In genomic region chr7:39069046-39069445, GRCh38 we compare ENCODE assay signal across 19 cellular contexts.
"Had no signal": no experiment of that assay in that cellular context is flagged by ENCODE, and none has a peak within 500 bp of the region (broad histone marks: within the 10 kb centered on the region; RNA-seq: fewer than 3 reads in every experiment).

No MANE protein-coding gene starts in this region.

- H3K4me1 ChIP-seq: sigmoid colon had no signal

- DNase-seq: activated gamma-delta T cell treated with Interleukin-2 at 50 U/mL for 16 hours; activated T-cell treated with anti-CD3 and anti-CD28 coated beads, Interleukin-2, amount 50 U/mL, for 1 hour; aorta; heart left ventricle; kidney glomerular epithelial cell; left lung; naive thymus-derived CD4-positive, alpha-beta T cell; retina; sigmoid colon; stimulated activated CD4-positive, alpha-beta T cell treated with anti-CD3 and anti-CD28 coated beads, Interleukin-15, amount 100 ng/mL, for 24 hours; stimulated activated naive B cell treated with anti-CD40 and anti-IgM and Interleukin-4, amounts not matched to agents 10 μg/mL and 1 μg/mL and 100 μg/mL, for 72 hours; upper lobe of left lung had no signal

- H3K4me3 ChIP-seq: heart left ventricle, left lung, lung, sigmoid colon, smooth muscle cell, thoracic aorta, upper lobe of left lung had no signal

- H3K27ac Mint-ChIP-seq: activated naive CD4-positive, alpha-beta T cell treated with anti-CD3 and anti-CD28 coated beads, Interleukin-2, amount 50 U/mL, for 24 hours; naive thymus-derived CD4-positive, alpha-beta T cell; stimulated activated naive B cell treated with anti-CD40 and anti-IgM and Interleukin-4, amounts not matched to agents 10 μg/mL and 1 μg/mL and 100 μg/mL, for 72 hours; T-helper 2 cell treated with Interferon-gamma antibody and Interleukin-4, amounts not matched to agents 5 μg/mL and 100 μg/mL, for 36 hours had no signal

- H3K9me3 Mint-ChIP-seq: activated naive CD4-positive, alpha-beta T cell treated with anti-CD3 and anti-CD28 coated beads, Interleukin-2, amount 50 U/mL, for 24 hours; naive thymus-derived CD4-positive, alpha-beta T cell; neural crest cell; stimulated activated naive B cell treated with anti-CD40 and anti-IgM and Interleukin-4, amounts not matched to agents 10 μg/mL and 1 μg/mL and 100 μg/mL, for 72 hours; T-helper 2 cell treated with Interferon-gamma antibody and Interleukin-4, amounts not matched to agents 5 μg/mL and 100 μg/mL, for 36 hours had no signal

- H3K4me2 ChIP-seq: smooth muscle cell had no signal

- H3K27me3 Mint-ChIP-seq: activated naive CD4-positive, alpha-beta T cell treated with anti-CD3 and anti-CD28 coated beads, Interleukin-2, amount 50 U/mL, for 24 hours; brain; stimulated activated naive B cell treated with anti-CD40 and anti-IgM and Interleukin-4, amounts not matched to agents 10 μg/mL and 1 μg/mL and 100 μg/mL, for 72 hours had no signal

- H3K27ac ChIP-seq: heart left ventricle, left lung, sigmoid colon, thoracic aorta, upper lobe of left lung had no signal

- H3K36me3 Mint-ChIP-seq: activated naive CD4-positive, alpha-beta T cell treated with anti-CD3 and anti-CD28 coated beads, Interleukin-2, amount 50 U/mL, for 24 hours; brain; naive thymus-derived CD4-positive, alpha-beta T cell; stimulated activated naive B cell treated with anti-CD40 and anti-IgM and Interleukin-4, amounts not matched to agents 10 μg/mL and 1 μg/mL and 100 μg/mL, for 72 hours had no signal

- H3K4me3 Mint-ChIP-seq: activated naive CD4-positive, alpha-beta T cell treated with anti-CD3 and anti-CD28 coated beads, Interleukin-2, amount 50 U/mL, for 24 hours; naive thymus-derived CD4-positive, alpha-beta T cell; neural crest cell; stimulated activated naive B cell treated with anti-CD40 and anti-IgM and Interleukin-4, amounts not matched to agents 10 μg/mL and 1 μg/mL and 100 μg/mL, for 72 hours; T-helper 2 cell treated with Interferon-gamma antibody and Interleukin-4, amounts not matched to agents 5 μg/mL and 100 μg/mL, for 36 hours had no signal

- ATAC-seq: heart left ventricle; left lung; naive thymus-derived CD4-positive, alpha-beta T cell had no signal

- H3K9me3 ChIP-seq: heart left ventricle, left lung, sigmoid colon, thoracic aorta, upper lobe of left lung had no signal

- H3K36me3 ChIP-seq: heart left ventricle, left lung, sigmoid colon, thoracic aorta, upper lobe of left lung had no signal

- H3K27me3 ChIP-seq: heart left ventricle, left lung, sigmoid colon, upper lobe of left lung had no signal

- H3K4me1 Mint-ChIP-seq: activated naive CD4-positive, alpha-beta T cell treated with anti-CD3 and anti-CD28 coated beads, Interleukin-2, amount 50 U/mL, for 24 hours; naive thymus-derived CD4-positive, alpha-beta T cell had no signal
